14 cellular contexts compared by ENCODE assay signal in the genomic region with DNA sequence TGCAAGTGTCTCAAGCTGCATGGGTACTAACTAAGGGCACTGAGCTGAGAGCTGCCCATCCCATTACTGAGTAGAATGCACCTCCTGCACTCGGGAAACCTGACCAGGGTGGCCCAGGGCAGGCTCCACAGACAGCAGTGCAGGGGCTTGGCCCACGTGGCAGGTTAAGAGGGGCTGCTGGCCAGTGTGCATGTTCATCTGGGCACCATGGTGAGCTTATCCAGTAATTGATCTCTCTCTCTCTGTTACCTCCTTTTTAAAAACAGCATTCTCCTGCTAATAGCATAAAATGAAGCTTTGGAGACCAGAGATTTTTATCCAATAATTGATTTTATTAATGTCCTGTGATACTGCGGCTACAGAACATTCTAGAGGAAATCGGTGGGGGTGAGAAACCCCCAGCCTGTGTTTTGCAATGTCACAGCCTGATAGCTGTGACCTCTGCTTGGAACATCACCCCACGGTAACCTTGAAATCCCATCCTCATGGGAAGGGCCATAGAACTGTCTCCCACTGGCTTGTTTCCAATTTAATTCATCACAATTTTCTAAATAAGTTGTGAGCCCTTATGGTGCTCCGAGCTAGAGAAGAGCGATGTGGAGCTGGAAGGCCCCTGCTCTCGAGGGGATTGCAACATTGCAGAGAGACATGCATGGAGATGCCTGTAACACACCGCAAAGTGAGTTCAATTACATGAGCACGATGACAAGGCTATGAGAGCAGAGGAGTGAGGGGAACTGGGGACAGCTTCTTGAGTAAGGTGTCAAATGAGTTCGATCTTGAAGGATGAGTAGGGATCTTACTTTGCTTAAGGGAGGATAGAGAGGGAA.
DNase-seq lines count a peak whose midpoint lies in the region; ATAC-seq and TF ChIP-seq lines count a peak whose summit lies in the region.
"Had no signal": no experiment of that assay in that cellular context is flagged by ENCODE, and none has a peak within 500 bp of the region (broad histone marks: within the 10 kb centered on the region; RNA-seq: fewer than 3 reads in every experiment).

No MANE protein-coding gene starts in this region.

- H3K27ac ChIP-seq in heart left ventricle = no peak overlapping the region
- H3K27ac ChIP-seq: HL-60 had no signal

- H3K9me3 ChIP-seq in heart left ventricle = no peaks in the 10 kb centered on the region
- H3K9me3 ChIP-seq: HAP-1 had no signal

- H3K4me1 ChIP-seq in heart left ventricle = no peaks in the 10 kb centered on the region
- H3K4me1 ChIP-seq: HAP-1 had no signal

- no peak for TF ChIP-seq CTCF in heart left ventricle (IDR thresholded peaks at IDR 0.05)
- no peak for TF ChIP-seq CTCF in NB4 (IDR thresholded peaks at IDR 0.05; ENCODE audit: low read depth, low read length)

- intact Hi-C loops in left ventricle myocardium superior (cut with micrococcal nuclease) = no loop called here
- intact Hi-C loops in heart left ventricle (cut with DNase I) = no loop called here

- H3K27me3 ChIP-seq in heart left ventricle = no peaks in the 10 kb centered on the region

- no peaks in the 10 kb centered on the region for H3K36me3 ChIP-seq in heart left ventricle
- H3K36me3 ChIP-seq: HAP-1 had no signal

- peak; percentile 37 for ATAC-seq in left ventricle myocardium superior
- ATAC-seq in heart left ventricle = no peak
- ATAC-seq in SK-N-SH treated with all-trans-retinoic acid at 6 μM for 48 hours = peak; percentile 59; the same call in 1 of the 3 replicates
- ATAC-seq in GM18861 (IDR thresholded peaks at IDR 0.05; ENCODE audit: unreplicated experiment) = no peak
- ATAC-seq: GM12878 had no signal

- no peak for DNase-seq in left ventricle myocardium superior
- DNase-seq in heart left ventricle = no peak
- peak; percentile 70 for DNase-seq in NB4 (ENCODE audit: low read depth)
- DNase-seq in NCI-H2227 (lab: John Stamatoyannopoulos, UW; ENCODE audit: unreplicated experiment) = no peak
- DNase-seq in DMS 273 treated with DMSO at 0.1 percent for 48 hours (lab: John Stamatoyannopoulos, UW) = no peak
- DNase-seq: CD4-positive, alpha-beta memory T cell; DMS53; DND-41; EL had no signal

- 65 to 82% (median 73%) methylated on average over 11 of the region's 11 CpGs for WGBS in heart left ventricle, 4 donors

- H3K4me3 ChIP-seq in heart left ventricle (no peak overlapping the region), NB4 (ENCODE audit: low read depth, low read length) (no peak overlapping the region)
- H3K4me3 ChIP-seq: GM12878, HAP-1 had no signal

- no peak for TF ChIP-seq POLR2A in heart left ventricle (IDR thresholded peaks at IDR 0.05)
- no peak for TF ChIP-seq POLR2A in NB4 (IDR thresholded peaks at IDR 0.05; ENCODE audit: extremely low read depth, insufficient read length)

TF ChIP-seq in SK-N-SH treated with all-trans-retinoic acid at 6 μM for 48 hours, 23 proteins besides CTCF, POLR2A, EP300 and RAD21:
- TF ChIP-seq RARB (CRISPR knock-in tag; IDR thresholded peaks at IDR 0.05) = no peak
- TF ChIP-seq PPARA (CRISPR knock-in tag; IDR thresholded peaks at IDR 0.05; ENCODE audit: borderline replicate concordance) = no peak; the same call in 1 of the 2 replicates
- no peak for TF ChIP-seq SNAI2 (CRISPR knock-in tag; IDR thresholded peaks at IDR 0.05)
- no peak for TF ChIP-seq CSDC2 (CRISPR knock-in tag; IDR thresholded peaks at IDR 0.05)
- TF ChIP-seq ISL1 (CRISPR knock-in tag; IDR thresholded peaks at IDR 0.05) = no peak
- peak; percentile 39; the same call in 1 of the 2 replicates for TF ChIP-seq ZNF8 (CRISPR knock-in tag; IDR thresholded peaks at IDR 0.05)
- peak; percentile 98 for TF ChIP-seq ZNF70 (CRISPR knock-in tag; IDR thresholded peaks at IDR 0.05)
- TF ChIP-seq ESRRG (CRISPR knock-in tag; IDR thresholded peaks at IDR 0.05) = peak; percentile 43; the same call in 1 of the 2 replicates
- TF ChIP-seq TCF4 (CRISPR knock-in tag; IDR thresholded peaks at IDR 0.05; ENCODE audit: borderline replicate concordance) = peak; percentile 95

Comparison
In these comparisons a context has a peak if more than half of its experiments do, and no peak if none do; other contexts are left out.
1. ATAC-seq: peak in left ventricle myocardium superior (single experiment) and SK-N-SH treated with all-trans-retinoic acid at 6 μM for 48 hours (single experiment); none in heart left ventricle (0 of 4) and GM18861 (single experiment).